In genomic region chr2:178650554-178650953, GRCh38 we compare ENCODE assay signal across 25 cellular contexts.
"Had no signal": no experiment of that assay in that cellular context is flagged by ENCODE, and none has a peak within 500 bp of the region (broad histone marks: within the 10 kb centered on the region; RNA-seq: fewer than 3 reads in every experiment).

No MANE protein-coding gene starts in this region.

- H3K4me1 Mint-ChIP-seq: activated naive CD4-positive, alpha-beta T cell treated with anti-CD3 and anti-CD28 coated beads, Interleukin-2, amount 10 ng/mL, durations not matched to agents 7 days and 5 days; activated naive CD8-positive, alpha-beta T cell treated with anti-CD3 and anti-CD28 coated beads for 36 hours had no signal

- H3K27me3 Mint-ChIP-seq: activated CD8-positive, alpha-beta T cell treated with anti-CD3 and anti-CD28 coated beads for 36 hours; activated naive CD4-positive, alpha-beta T cell treated with anti-CD3 and anti-CD28 coated beads, Interleukin-2, amount 10 ng/mL, durations not matched to agents 7 days and 5 days; activated naive CD8-positive, alpha-beta T cell treated with anti-CD3 and anti-CD28 coated beads for 36 hours had no signal

- H3K36me3 Mint-ChIP-seq: activated naive CD4-positive, alpha-beta T cell treated with anti-CD3 and anti-CD28 coated beads, Interleukin-2, amount 10 ng/mL, durations not matched to agents 7 days and 5 days had no signal

- DNase-seq: activated CD4-positive, alpha-beta T cell treated with anti-CD3 and anti-CD28 coated beads for 4 hours; activated CD8-positive, alpha-beta memory T cell treated with anti-CD3 and anti-CD28 coated beads, Interleukin-2, amount 50 U/mL, for 4 hours; activated CD8-positive, alpha-beta T cell treated with anti-CD3 and anti-CD28 coated beads for 36 hours; activated gamma-delta T cell treated with Interleukin-2 at 50 U/mL for 16 hours; activated naive CD4-positive, alpha-beta T cell treated with anti-CD3 and anti-CD28 coated beads, Interleukin-2, amount 10 ng/mL, durations not matched to agents 7 days and 5 days; activated naive CD8-positive, alpha-beta T cell treated with anti-CD3 and anti-CD28 coated beads for 36 hours; activated T-cell treated with anti-CD3 and anti-CD28 coated beads, Interleukin-2, amount 50 U/mL, for 72 hours; Kasumi-1; KBM-7; MV-4-11; NCI-H1092 treated with DMSO at 0.1 percent for 48 hours; NCI-H1417 treated with DMSO at 0.1 percent for 48 hours; NCI-H1694; NCI-H2029; NCI-H2107; NCI-H345; NCI-H510A; NCI-H526 treated with DMSO at 0.1 percent for 48 hours; NCI-H82; RPMI8226; SHP77 treated with DMSO at 0.1 percent for 48 hours had no signal

- H3K27ac Mint-ChIP-seq: activated CD8-positive, alpha-beta T cell treated with anti-CD3 and anti-CD28 coated beads for 36 hours; activated naive CD4-positive, alpha-beta T cell treated with anti-CD3 and anti-CD28 coated beads, Interleukin-2, amount 10 ng/mL, durations not matched to agents 7 days and 5 days; activated naive CD8-positive, alpha-beta T cell treated with anti-CD3 and anti-CD28 coated beads for 36 hours; activated T-cell treated with anti-CD3 and anti-CD28 coated beads, Interleukin-2, amount 50 U/mL, for 72 hours; activated T-helper 2 cell treated with anti-CD3 and anti-CD28 coated beads, Interferon-gamma antibody, Interleukin-2, Interleukin-4, amounts not matched to agents 10 μg/mL and 5 μg/mL and 100 μg/mL, durations not matched to agents 14 hours and 24 hours and 36 hours; T-helper 1 cell treated with Interleukin-12 subunit alpha and Interleukin-12 subunit beta and Interleukin-4 antibody, amounts not matched to agents 30 μg/mL and 1 μg/mL, for 36 hours had no signal

- H3K9me3 Mint-ChIP-seq: activated CD8-positive, alpha-beta T cell treated with anti-CD3 and anti-CD28 coated beads for 36 hours; activated naive CD4-positive, alpha-beta T cell treated with anti-CD3 and anti-CD28 coated beads, Interleukin-2, amount 10 ng/mL, durations not matched to agents 7 days and 5 days; activated naive CD8-positive, alpha-beta T cell treated with anti-CD3 and anti-CD28 coated beads for 36 hours; activated T-cell treated with anti-CD3 and anti-CD28 coated beads, Interleukin-2, amount 50 U/mL, for 72 hours; activated T-helper 2 cell treated with anti-CD3 and anti-CD28 coated beads, Interferon-gamma antibody, Interleukin-2, Interleukin-4, amounts not matched to agents 10 μg/mL and 5 μg/mL and 100 μg/mL, durations not matched to agents 14 hours and 24 hours and 36 hours; T-helper 1 cell treated with Interleukin-12 subunit alpha and Interleukin-12 subunit beta and Interleukin-4 antibody, amounts not matched to agents 30 μg/mL and 1 μg/mL, for 36 hours had no signal

- H3K4me3 Mint-ChIP-seq: activated CD8-positive, alpha-beta T cell treated with anti-CD3 and anti-CD28 coated beads for 36 hours; activated naive CD4-positive, alpha-beta T cell treated with anti-CD3 and anti-CD28 coated beads, Interleukin-2, amount 10 ng/mL, durations not matched to agents 7 days and 5 days; activated naive CD8-positive, alpha-beta T cell treated with anti-CD3 and anti-CD28 coated beads for 36 hours; activated T-cell treated with anti-CD3 and anti-CD28 coated beads, Interleukin-2, amount 50 U/mL, for 72 hours; T-helper 1 cell treated with Interleukin-12 subunit alpha and Interleukin-12 subunit beta and Interleukin-4 antibody, amounts not matched to agents 30 μg/mL and 1 μg/mL, for 36 hours had no signal

- ATAC-seq: activated CD4-positive, CD25-positive, alpha-beta regulatory T cell treated with anti-CD3 and anti-CD28 coated beads, Interleukin-2, amount 50 U/mL, for 24 hours; activated CD8-positive, alpha-beta T cell treated with anti-CD3 and anti-CD28 coated beads for 36 hours; activated T-cell treated with anti-CD3 and anti-CD28 coated beads, Interleukin-2, amount 50 U/mL, for 72 hours; Panc1 had no signal
